ENCODE assay signal across 29 cellular contexts in genomic region chr7:140689199-140690152, GRCh38. TPM values are rescaled to one million over a fixed set of nuclear protein-coding genes. Genes with fewer than 3 reads are reported as not detected.
"Had no signal": no experiment of that assay in that cellular context is flagged by ENCODE, and none has a peak within 500 bp of the region (broad histone marks: within the 10 kb centered on the region; RNA-seq: fewer than 3 reads in every experiment).

No MANE protein-coding gene starts in this region.

- DNase-seq: activated CD4-positive, alpha-beta T cell treated with anti-CD3 and anti-CD28 coated beads for 4 hours; activated CD4-positive, alpha-beta T cell treated with anti-CD3 and anti-CD28 coated beads, Interleukin-2, amount 50 U/mL, for 4 hours; activated naive CD4-positive, alpha-beta T cell treated with Interleukin-2 at 50 U/mL for 16 hours; anterior cingulate cortex; effector CD8-positive, alpha-beta T cell; esophagus squamous epithelium; left cardiac atrium; left ventricle myocardium superior; mammary epithelial cell; naive B cell; nephron progenitor cell; nucleus accumbens; stimulated activated CD4-positive, alpha-beta T cell treated with anti-CD3 and anti-CD28 coated beads, Interleukin-4, amount 100 ng/mL, for 1 hour; substantia nigra had no signal

- H3K27me3 ChIP-seq: esophagus squamous epithelium, vagina had no signal

- H3K27me3 Mint-ChIP-seq: activated naive CD8-positive, alpha-beta T cell; naive B cell; stimulated activated naive CD8-positive, alpha-beta T cell treated with anti-CD3 and anti-CD28 coated beads, Interleukin-15, amount 100 ng/mL, for 72 hours; type B pancreatic cell had no signal

- H3K4me1 ChIP-seq: esophagus squamous epithelium, vagina had no signal

- FAIRE-seq: bronchial epithelial cell, colon, endometrium, frontal cortex, keratinocyte had no signal

- H3K4me1 Mint-ChIP-seq: mesothelial cell of epicardium had no signal

- H3K4me3 ChIP-seq: esophagus squamous epithelium, vagina had no signal

- H3K36me3 Mint-ChIP-seq: activated naive CD8-positive, alpha-beta T cell had no signal

- H3K9me3 ChIP-seq: esophagus squamous epithelium, vagina had no signal

- H3K27ac Mint-ChIP-seq: activated naive CD8-positive, alpha-beta T cell; activated T-helper 2 cell treated with anti-CD3 and anti-CD28 coated beads, Interferon-gamma antibody, Interleukin-2, Interleukin-4, amounts not matched to agents 10 μg/mL and 5 μg/mL and 100 μg/mL, durations not matched to agents 14 hours and 24 hours and 36 hours; mesothelial cell of epicardium; stimulated activated effector memory CD8-positive, alpha-beta T cell treated with anti-CD3 and anti-CD28 coated beads, Interleukin-12 subunit alpha, Interleukin-12 subunit beta, amount 100 ng/mL, for 72 hours; stimulated activated naive CD8-positive, alpha-beta T cell treated with anti-CD3 and anti-CD28 coated beads, Interleukin-15, amount 100 ng/mL, for 72 hours; type B pancreatic cell had no signal

- H3K27ac ChIP-seq: epithelial cell of prostate, esophagus squamous epithelium, vagina had no signal

- H3K9me3 Mint-ChIP-seq: activated T-helper 2 cell treated with anti-CD3 and anti-CD28 coated beads, Interferon-gamma antibody, Interleukin-2, Interleukin-4, amounts not matched to agents 10 μg/mL and 5 μg/mL and 100 μg/mL, durations not matched to agents 14 hours and 24 hours and 36 hours; mesothelial cell of epicardium; naive B cell; nephron progenitor cell; stimulated activated effector memory CD8-positive, alpha-beta T cell treated with anti-CD3 and anti-CD28 coated beads, Interleukin-12 subunit alpha, Interleukin-12 subunit beta, amount 100 ng/mL, for 72 hours; stimulated activated naive CD8-positive, alpha-beta T cell treated with anti-CD3 and anti-CD28 coated beads, Interleukin-15, amount 100 ng/mL, for 72 hours; type B pancreatic cell had no signal

- H3K4me3 Mint-ChIP-seq: activated naive CD8-positive, alpha-beta T cell; mesothelial cell of epicardium; nephron progenitor cell; stimulated activated effector memory CD8-positive, alpha-beta T cell treated with anti-CD3 and anti-CD28 coated beads, Interleukin-12 subunit alpha, Interleukin-12 subunit beta, amount 100 ng/mL, for 72 hours; stimulated activated naive CD8-positive, alpha-beta T cell treated with anti-CD3 and anti-CD28 coated beads, Interleukin-15, amount 100 ng/mL, for 72 hours; type B pancreatic cell had no signal

- ATAC-seq: left cardiac atrium; left ventricle myocardium superior; right cardiac atrium; stimulated activated effector memory CD8-positive, alpha-beta T cell treated with anti-CD3 and anti-CD28 coated beads, Interleukin-12 subunit alpha, Interleukin-12 subunit beta, amount 100 ng/mL, for 72 hours; stimulated activated naive CD8-positive, alpha-beta T cell treated with anti-CD3 and anti-CD28 coated beads, Interleukin-15, amount 100 ng/mL, for 72 hours had no signal

RNA-seq across cellular contexts. Expression of gene DENND2A, which starts 48.9 kb away (rescaled TPM):
- total RNA-seq: activated T-helper 2 cell treated with anti-CD3 and anti-CD28 coated beads, Interferon-gamma antibody, Interleukin-2, Interleukin-4, amounts not matched to agents 10 μg/mL and 5 μg/mL and 100 μg/mL, durations not matched to agents 14 hours and 24 hours and 36 hours; T-helper 1 cell treated with Interleukin-12 subunit alpha and Interleukin-12 subunit beta and Interleukin-4 antibody, amounts not matched to agents 30 ng/mL and 1 ng/mL, for 36 hours had no signal
